In the genomic region with DNA sequence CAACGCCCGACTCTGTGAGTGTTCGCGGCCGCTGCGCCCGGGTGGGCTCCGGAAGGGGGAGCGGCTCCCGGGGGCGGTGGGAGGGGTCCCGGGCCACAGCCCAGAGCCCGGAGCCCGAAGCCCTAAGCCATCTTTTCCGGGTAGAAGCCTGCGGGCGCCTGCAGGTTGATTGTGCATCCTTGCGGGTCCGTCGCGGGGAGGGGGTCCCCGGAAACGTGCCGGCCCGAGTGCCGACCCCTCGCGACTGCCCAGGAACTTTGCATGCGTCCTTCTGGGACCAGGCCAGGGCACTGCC, we compare ENCODE assay signal across 9 cellular contexts. TPM values are rescaled to one million over a fixed set of nuclear protein-coding genes. Genes with fewer than 3 reads are reported as not detected.
A peak's percentile ranks its signal among the peaks of the same experiment; 100 is the strongest.
DNase-seq lines count a peak whose midpoint lies in the region; ATAC-seq, FAIRE-seq and TF ChIP-seq lines count a peak whose summit lies in the region.
"Had no signal": no experiment of that assay in that cellular context is flagged by ENCODE, and none has a peak within 500 bp of the region (broad histone marks: within the 10 kb centered on the region; RNA-seq: fewer than 3 reads in every experiment).

No MANE protein-coding gene starts in this region.

- CTCF ChIA-PET in PC-3 (lab: Charles Lee): no interaction called here

- TF ChIP-seq CTCF in PC-3 (conservative IDR thresholded peaks at IDR 0.05; ENCODE audit: low read depth, low read length): no peak

- H3K36me3 ChIP-seq in PC-3 (ENCODE audit: low read depth, low read length): no peaks in the 10 kb centered on the region
- H3K36me3 ChIP-seq in iPS-20b (ENCODE audit: insufficient read depth, low read depth, low read length): no peaks in the 10 kb centered on the region

- peak; percentile 44 for DNase-seq in GM12891 (ENCODE audit: insufficient read length, low spot score)
- DNase-seq in PC-3: peak; percentile 12
- DNase-seq in amniotic epithelial cell (ENCODE audit: low read depth): peak; percentile 6
- peak; percentile 49 for DNase-seq in stimulated activated CD4-positive, alpha-beta T cell treated with anti-CD3 and anti-CD28 coated beads, Interleukin-12 subunit alpha, Interleukin-12 subunit beta, amount 100 ng/mL, for 4 hours
- DNase-seq in DMS 273 (lab: John Stamatoyannopoulos, UW; ENCODE audit: unreplicated experiment): no peak

- no peak for TF ChIP-seq POLR2A in GM12891 (IDR thresholded peaks at IDR 0.05; ENCODE audit: low read depth, low read length)

- peaks cover 19% of the 10 kb centered on the region for H4K20me1 ChIP-seq in PC-3 (ENCODE audit: low read length)

- no peaks in the 10 kb centered on the region for H3K9me2 ChIP-seq in PC-3 (replicated peaks; ENCODE audit: low read length)

- peak overlapping the region; percentile 99 for H3K4me3 ChIP-seq in PC-3 (ENCODE audit: low read length)
- H3K4me3 ChIP-seq in iPS-20b (ENCODE audit: low read length): peak overlapping the region; percentile 92

- peak overlapping the region; percentile 79 for H2AFZ ChIP-seq in PC-3 (ENCODE audit: low read length)

- H3K9ac ChIP-seq in PC-3 (ENCODE audit: low read length): peak overlapping the region; percentile 89
- H3K9ac ChIP-seq in iPS-20b (ENCODE audit: low read depth, low read length): peak overlapping the region; percentile 88; the same call in 1 of the 2 replicates

- no peaks in the 10 kb centered on the region for H3F3A ChIP-seq in PC-3 (ENCODE audit: low read length, unreplicated experiment)

- H3K4me2 ChIP-seq in PC-3 (ENCODE audit: low read length): peak overlapping the region; percentile 98

- no peak overlapping the region for H3K27ac ChIP-seq in PC-3 (ENCODE audit: low read length)
- peak overlapping the region; percentile 67 for H3K27ac ChIP-seq in iPS-20b (ENCODE audit: low read length)

- H3K4me1 ChIP-seq in PC-3 (ENCODE audit: insufficient read depth, low read length) (peaks cover 37% of the 10 kb centered on the region), iPS-20b (ENCODE audit: insufficient read depth, low read length) (peaks cover 5% of the 10 kb centered on the region; the same call in 1 of the 2 replicates)

- no TSS peak for BruUV-seq in PC-3 (replicated peaks; lab: Mats Ljungman, UMichigan)

- H3K27me3 ChIP-seq in PC-3 (ENCODE audit: low read length) (no peaks in the 10 kb centered on the region), iPS-20b (ENCODE audit: insufficient read depth, low read length) (peaks cover 33% of the 10 kb centered on the region)

- H3K9me3 ChIP-seq in PC-3 (ENCODE audit: low read length): no peaks in the 10 kb centered on the region
- H3K9me3 ChIP-seq in iPS-20b (ENCODE audit: insufficient read depth, low read depth, low read length): no peaks in the 10 kb centered on the region

- intact Hi-C loops in PC-3 (cut with micrococcal nuclease): loop anchor here (5.0 kb wide), 1 partner anchor 124 kb away; no protein-coding TSS in a partner anchor

- FAIRE-seq in GM12891 (lab: Jason Lieb, UNC): no peak
- FAIRE-seq: colon had no signal

- POLR2A ChIA-PET in PC-3 (lab: Charles Lee; ENCODE audit: unreplicated experiment): no interaction called here

- ATAC-seq in HG02759 (IDR thresholded peaks at IDR 0.05; ENCODE audit: unreplicated experiment) (peak; percentile 49), PC-3 (no peak; the same call in 1 of the 2 replicates), HG03520 (IDR thresholded peaks at IDR 0.05; ENCODE audit: unreplicated experiment) (no peak)

- H3K79me2 ChIP-seq in PC-3 (ENCODE audit: low read length): peaks cover 50% of the 10 kb centered on the region

TF ChIP-seq in GM12891, 5 proteins besides CTCF, POLR2A, EP300 and RAD21:
- no peak for TF ChIP-seq PAX5 (IDR thresholded peaks at IDR 0.05; ENCODE audit: insufficient read depth, low read length, severe bottlenecking)
- TF ChIP-seq TAF1 (IDR thresholded peaks at IDR 0.05; ENCODE audit: low read depth, low read length): no peak
- no peak for TF ChIP-seq SPI1 (IDR thresholded peaks at IDR 0.05; ENCODE audit: low read depth, low read length)
- no peak for TF ChIP-seq POLR2AphosphoS5 (IDR thresholded peaks at IDR 0.05; ENCODE audit: low read depth, low read length)
- no peak for TF ChIP-seq POU2F2 (IDR thresholded peaks at IDR 0.05; ENCODE audit: low read depth, low read length)

RNA-seq across cellular contexts. Expression of a gene that starts 0.4 kb away (rescaled TPM):
- polyA plus RNA-seq in GM12891 (2012; ENCODE audit: low read depth, missing spikeins): 24.2 TPM
- 33.6 and 35.0 TPM in 2 replicates for total RNA-seq in PC-3 (2014; rRNA removed)

RNA-seq across cellular contexts. Expression of a gene that starts 33.1 kb away (rescaled TPM):
- 21.1 TPM for polyA plus RNA-seq in GM12891 (2012; ENCODE audit: low read depth, missing spikeins)
- total RNA-seq in PC-3 (2014; rRNA removed): 40.3 and 49.9 TPM in 2 replicates

RNA-seq across cellular contexts. Expression of a gene that starts 33.2 kb away (rescaled TPM):
- 34.7 TPM for polyA plus RNA-seq in GM12891 (2012; ENCODE audit: low read depth, missing spikeins)
- total RNA-seq in PC-3 (2014; rRNA removed): 21.9 and 29.8 TPM in 2 replicates

RNA-seq across cellular contexts. Expression of a gene that starts 57.5 kb away (rescaled TPM):
- not detected for polyA plus RNA-seq in GM12891 (2012; ENCODE audit: low read depth, missing spikeins)
- 0.04 TPM in 1 of 2 replicates, not detected in the other for total RNA-seq in PC-3 (2014; rRNA removed)

RNA-seq across cellular contexts. Expression of a gene that starts 58.9 kb away (rescaled TPM):
- polyA plus RNA-seq in GM12891 (2012; ENCODE audit: low read depth, missing spikeins): not detected
- total RNA-seq in PC-3 (2014; rRNA removed): not detected in 2 replicates
